ENCODE assay signal across 8 cellular contexts in the genomic region with DNA sequence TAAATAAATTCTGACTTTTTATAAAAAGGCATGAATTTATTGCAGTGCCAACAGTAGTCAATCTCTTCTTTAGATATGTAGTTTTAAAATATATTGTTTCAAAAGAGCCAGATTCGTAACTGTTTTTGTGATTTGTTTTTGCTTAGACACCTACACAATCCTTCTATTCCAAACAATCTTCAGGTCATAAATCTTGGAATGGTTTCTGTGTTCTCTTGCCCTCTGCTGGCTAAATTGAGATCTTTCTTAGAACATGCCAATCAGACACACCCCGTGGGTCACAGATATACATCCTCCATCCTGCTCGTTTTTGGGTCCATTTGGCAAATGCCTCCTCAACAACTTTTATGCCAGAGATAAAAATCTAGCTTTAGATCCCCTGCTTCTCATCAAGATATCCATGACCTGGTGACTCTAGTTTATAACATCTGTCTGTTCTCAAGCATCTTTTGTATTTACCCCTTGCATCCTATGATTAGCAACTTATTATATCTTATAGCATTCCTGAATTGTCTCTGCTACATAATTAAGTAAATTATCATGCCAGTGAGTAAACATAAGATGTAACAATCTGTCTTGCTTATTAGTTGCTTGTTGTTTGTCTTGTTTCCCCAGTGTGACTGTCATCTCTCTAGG. TPM values are rescaled to one million over a fixed set of nuclear protein-coding genes. Genes with fewer than 3 reads are reported as not detected.
DNase-seq lines count a peak whose midpoint lies in the region; ATAC-seq and TF ChIP-seq lines count a peak whose summit lies in the region.

No MANE protein-coding gene starts in this region.

- intact Hi-C loops in body of pancreas (cut with DNase I): no loop called here
- intact Hi-C loops in right lobe of liver (cut with DNase I): no loop called here

- TF ChIP-seq CTCF in body of pancreas (IDR thresholded peaks at IDR 0.05): peak in 6 of 7 experiments; percentile 47 to 73 (median 64)
- TF ChIP-seq CTCF in right lobe of liver (IDR thresholded peaks at IDR 0.05): peak; percentile 61 to 63 (median 62)

- peak overlapping the region; percentile 47 for H3K4me2 ChIP-seq in BLaER1

- WGBS in body of pancreas, 2 donors: 1 to 4% methylated on average over 3 of the region's 3 CpGs
- WGBS in right lobe of liver (ENCODE audit: insufficient coverage, low coverage, low lambda C conversion rate, missing lambda C conversion rate): 2% methylated on average over 3 of the region's 3 CpGs

- no peak overlapping the region for H3K27ac ChIP-seq in BLaER1
- H3K27ac ChIP-seq in body of pancreas: no peak overlapping the region
- no peak overlapping the region for H3K27ac ChIP-seq in right lobe of liver

- H3K4me1 ChIP-seq in BLaER1: peaks cover 17% of the 10 kb centered on the region
- no peaks in the 10 kb centered on the region for H3K4me1 ChIP-seq in body of pancreas
- no peaks in the 10 kb centered on the region for H3K4me1 ChIP-seq in right lobe of liver

- no peaks in the 10 kb centered on the region for H4K20me1 ChIP-seq in BLaER1

- H3K4me3 ChIP-seq in BLaER1: no peak overlapping the region
- no peak overlapping the region for H3K4me3 ChIP-seq in body of pancreas
- no peak overlapping the region for H3K4me3 ChIP-seq in right lobe of liver

- H3K27me3 ChIP-seq in BLaER1 (no peaks in the 10 kb centered on the region), body of pancreas (no peaks in the 10 kb centered on the region), right lobe of liver (no peaks in the 10 kb centered on the region)

- TF ChIP-seq POLR2A in body of pancreas (IDR thresholded peaks at IDR 0.05): no peak
- TF ChIP-seq POLR2A in right lobe of liver (IDR thresholded peaks at IDR 0.05): no peak

- H3K9me3 ChIP-seq in BLaER1: peaks cover 15% of the 10 kb centered on the region
- no peaks in the 10 kb centered on the region for H3K9me3 ChIP-seq in body of pancreas
- H3K9me3 ChIP-seq in right lobe of liver: no peaks in the 10 kb centered on the region

- H3K36me3 ChIP-seq in BLaER1 (no peaks in the 10 kb centered on the region), body of pancreas (replicated peaks in 1 of 2; ENCODE audit: insufficient read depth in 1 of 2, low read depth in 2 of 2) (no peaks in the 10 kb centered on the region), right lobe of liver (no peaks in the 10 kb centered on the region)

- no peak overlapping the region for H3K9ac ChIP-seq in BLaER1

- ATAC-seq in GM21529 (IDR thresholded peaks at IDR 0.05; ENCODE audit: unreplicated experiment) (peak; percentile 67), body of pancreas (peak; percentile 78), right lobe of liver (peak; percentile 83 to 88 (median 83)), GM19035 (IDR thresholded peaks at IDR 0.05; ENCODE audit: unreplicated experiment) (no peak)

- peak; percentile 19 for DNase-seq in NCI-H2196 (lab: John Stamatoyannopoulos, UW; ENCODE audit: unreplicated experiment)
- DNase-seq in body of pancreas: peak in 1 of 4 donors; percentile 28
- no peak for DNase-seq in right lobe of liver
- DNase-seq in 8988T: no peak
- no peak for DNase-seq in NCI-H1048 (lab: John Stamatoyannopoulos, UW)

RNA-seq across cellular contexts. Expression of a gene that starts 35.3 kb away (rescaled TPM):
- 100 to 1,000 TPM; 119 to 154 TPM for total RNA-seq in body of pancreas
- 10 to 100 TPM; 19.0 to 34.7 (median 28.2) TPM for total RNA-seq in right lobe of liver
